In the genomic region with DNA sequence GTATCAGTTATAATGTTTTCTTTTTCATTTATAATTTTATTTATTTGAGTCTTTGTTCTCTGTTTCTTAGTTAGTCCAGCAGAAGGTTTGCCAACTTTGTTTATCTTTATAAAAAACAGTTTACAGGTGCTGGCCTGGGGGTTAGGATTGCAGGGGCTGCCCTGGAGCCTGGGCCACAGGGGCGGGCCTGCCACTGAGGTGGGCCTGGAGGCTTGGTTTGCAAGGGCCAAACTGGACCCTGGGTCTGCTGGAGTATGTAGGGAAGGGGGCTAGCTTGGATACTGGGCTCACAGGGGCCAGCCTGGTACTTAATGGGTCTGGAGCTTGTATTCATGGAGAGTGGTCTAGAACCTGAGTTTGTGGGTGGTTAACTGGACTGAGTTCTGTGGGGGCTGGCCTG, we compare ENCODE assay signal across 3 cellular contexts.
"Had no signal": no experiment of that assay in that cellular context is flagged by ENCODE, and none has a peak within 500 bp of the region (broad histone marks: within the 10 kb centered on the region; RNA-seq: fewer than 3 reads in every experiment).

No MANE protein-coding gene starts in this region.

- H3K4me3 ChIP-seq: GM12878 had no signal

- ATAC-seq: GM12878 had no signal

- DNase-seq: GDM1, GF-D8 had no signal
